6 cellular contexts compared by ENCODE assay signal in the genomic region with DNA sequence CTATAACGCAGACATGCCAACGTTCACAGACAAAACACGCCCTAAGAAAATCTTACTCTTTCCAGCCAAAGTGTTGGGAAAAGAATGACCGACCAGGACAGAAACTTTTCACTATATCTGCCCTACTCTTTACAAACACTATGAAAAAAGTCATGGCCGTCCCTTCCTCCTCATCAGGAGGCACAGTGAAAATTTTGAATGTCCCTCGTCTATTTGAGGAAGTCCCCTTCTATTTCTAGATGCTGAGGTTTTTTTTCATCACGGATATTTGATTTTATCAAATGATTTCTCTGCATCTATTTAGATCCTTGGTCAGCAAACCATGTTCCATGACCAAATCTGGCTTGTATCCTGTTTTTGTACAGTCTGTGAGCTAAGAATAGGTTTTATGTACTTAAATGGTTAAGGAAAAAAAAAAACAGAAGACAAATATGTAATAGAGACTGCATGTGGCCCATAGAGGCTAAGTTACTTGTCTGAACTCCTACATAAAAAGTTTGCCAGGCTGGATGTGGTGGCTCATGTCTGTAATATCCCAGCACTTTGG. TPM values are rescaled to one million over a fixed set of nuclear protein-coding genes. Genes with fewer than 3 reads are reported as not detected.
DNase-seq lines count a peak whose midpoint lies in the region; ATAC-seq and TF ChIP-seq lines count a peak whose summit lies in the region.
"Not testable (repeated sequence)": the region's sequence is repeated elsewhere in the genome, so short reads cannot be mapped to it uniquely, and the experiment has no call there.

No MANE protein-coding gene starts in this region.

- not testable (repeated sequence) for H3K4me3 ChIP-seq in BLaER1; OCI-LY1 (ENCODE audit: low read depth, low read length, poor library complexity, severe bottlenecking); parathyroid adenoma (ENCODE audit: low read depth, low read length)

- ATAC-seq in stimulated activated memory B cell treated with anti-CD40 and anti-IgM and Interleukin-4, amounts not matched to agents 10 μg/mL and 1 μg/mL and 100 μg/mL, for 72 hours, result not testable (repeated sequence)

- not testable (repeated sequence) for H2AFZ ChIP-seq in OCI-LY1 (ENCODE audit: low read length); parathyroid adenoma

- H3K4me1 ChIP-seq in BLaER1 (peaks cover 15% of the 10 kb centered on the region), OCI-LY1 (ENCODE audit: insufficient read depth, low read length, severe bottlenecking) (peaks cover 18% of the 10 kb centered on the region)
- H3K4me1 ChIP-seq in parathyroid adenoma, result not testable (repeated sequence)

- H3K27me3 Mint-ChIP-seq in mesothelial cell of epicardium (ENCODE audit: low read depth); stimulated activated memory B cell treated with anti-CD40 and anti-IgM and Interleukin-4, amounts not matched to agents 10 μg/mL and 1 μg/mL and 100 μg/mL, for 72 hours: not testable (repeated sequence)

- not testable (repeated sequence) for H3F3A ChIP-seq in OCI-LY1 (ENCODE audit: insufficient read depth, low read length)

- not testable (repeated sequence) for H3K4me3 Mint-ChIP-seq in mesothelial cell of epicardium; stimulated activated memory B cell treated with anti-CD40 and anti-IgM and Interleukin-4, amounts not matched to agents 10 μg/mL and 1 μg/mL and 100 μg/mL, for 72 hours

- not testable (repeated sequence) for H3K36me3 Mint-ChIP-seq in mesothelial cell of epicardium; stimulated activated memory B cell treated with anti-CD40 and anti-IgM and Interleukin-4, amounts not matched to agents 10 μg/mL and 1 μg/mL and 100 μg/mL, for 72 hours

- TF ChIP-seq CTCF in OCI-LY1 (IDR thresholded peaks at IDR 0.05; ENCODE audit: low read length); mesothelial cell of epicardium (IDR thresholded peaks at IDR 0.05; ENCODE audit: unreplicated experiment); parathyroid adenoma (IDR thresholded peaks at IDR 0.05): not testable (repeated sequence)

- not testable (repeated sequence) for H3K9ac ChIP-seq in BLaER1; OCI-LY1 (ENCODE audit: low read length); parathyroid adenoma

- H3K79me2 ChIP-seq in OCI-LY1 (ENCODE audit: insufficient read depth, low read length); parathyroid adenoma: not testable (repeated sequence)

- H4K20me1 ChIP-seq in BLaER1; OCI-LY1 (ENCODE audit: insufficient read depth, low read length): not testable (repeated sequence)

- not testable (repeated sequence) for H3K9me2 ChIP-seq in OCI-LY1 (ENCODE audit: low read depth, low read length)

- not testable (repeated sequence) for H3K36me3 ChIP-seq in BLaER1; OCI-LY1 (ENCODE audit: insufficient read depth, low read length); parathyroid adenoma (ENCODE audit: control insufficient read depth, insufficient read depth, low read length)

- H3K27me3 ChIP-seq in BLaER1; OCI-LY1 (ENCODE audit: insufficient read depth, low read length); parathyroid adenoma (ENCODE audit: control insufficient read depth, insufficient read depth, low read length): not testable (repeated sequence)

- H3K27ac Mint-ChIP-seq in mesothelial cell of epicardium, result peak overlapping the region; percentile 39
- H3K27ac Mint-ChIP-seq in stimulated activated memory B cell treated with anti-CD40 and anti-IgM and Interleukin-4, amounts not matched to agents 10 μg/mL and 1 μg/mL and 100 μg/mL, for 72 hours, result peak overlapping the region; percentile 45

- H3K9me3 Mint-ChIP-seq in mesothelial cell of epicardium; stimulated activated memory B cell treated with anti-CD40 and anti-IgM and Interleukin-4, amounts not matched to agents 10 μg/mL and 1 μg/mL and 100 μg/mL, for 72 hours: not testable (repeated sequence)

- H3K27ac ChIP-seq in BLaER1, result not testable (repeated sequence)
- peak overlapping the region; percentile 63 for H3K27ac ChIP-seq in OCI-LY1 (ENCODE audit: low read depth, low read length, poor library complexity, severe bottlenecking)
- peak overlapping the region; percentile 49 for H3K27ac ChIP-seq in parathyroid adenoma

- not testable (repeated sequence) for H3K9me3 ChIP-seq in BLaER1; OCI-LY1 (ENCODE audit: low read length); parathyroid adenoma (ENCODE audit: control insufficient read depth, low read length)

- peak overlapping the region; percentile 22; the same call in 1 of the 2 replicates for H3K4me2 ChIP-seq in BLaER1
- H3K4me2 ChIP-seq in OCI-LY1 (ENCODE audit: low read length); parathyroid adenoma (ENCODE audit: low read length): not testable (repeated sequence)

- H3K4me1 Mint-ChIP-seq in mesothelial cell of epicardium, result not testable (repeated sequence)
- peaks cover 13% of the 10 kb centered on the region for H3K4me1 Mint-ChIP-seq in stimulated activated memory B cell treated with anti-CD40 and anti-IgM and Interleukin-4, amounts not matched to agents 10 μg/mL and 1 μg/mL and 100 μg/mL, for 72 hours

- DNase-seq in islet precursor cell, result peak; percentile 29
- not testable (repeated sequence) for DNase-seq in mesothelial cell of epicardium (ENCODE audit: low spot score in 2 of 2, unreplicated experiment in 2 of 2)

RNA-seq across cellular contexts. Expression of gene RNU2-63P, which starts 22.0 kb away (rescaled TPM):
- 10.0 to 14.8 TPM (median 13.0 TPM) in 3 replicates for total RNA-seq in mesothelial cell of epicardium
